Comparison of ENCODE assay signal across 1 cellular context in genomic region chr1:151860504-151861187, GRCh38.
TF ChIP-seq lines count a peak whose summit lies in the region.

No MANE protein-coding gene starts in this region.

TF ChIP-seq in H1, 55 proteins besides CTCF, POLR2A, EP300 and RAD21:
- peak; percentile 37; the same call in 1 of the 2 replicates for TF ChIP-seq EGR1 (IDR thresholded peaks at IDR 0.05; ENCODE audit: borderline replicate concordance, low read depth, low read length)
- TF ChIP-seq POLR2AphosphoS5 (IDR thresholded peaks at IDR 0.05; ENCODE audit: low read depth, low read length): no peak
- peak; percentile 9; the same call in 1 of the 2 replicates for TF ChIP-seq TBP (IDR thresholded peaks at IDR 0.05; ENCODE audit: low read depth, low read length)
- TF ChIP-seq SIX5 (IDR thresholded peaks at IDR 0.05; ENCODE audit: low read depth, low read length): no peak
- TF ChIP-seq TCF12 (IDR thresholded peaks at IDR 0.05; ENCODE audit: low read depth, low read length): 0 out of 2 replicates have a peak, but pooled peaks have one; percentile 58
